Comparison of ENCODE assay signal across 21 cellular contexts in genomic region chr14:89960895-89961294, GRCh38. TPM values are rescaled to one million over a fixed set of nuclear protein-coding genes. Genes with fewer than 3 reads are reported as not detected.
DNase-seq lines count a peak whose midpoint lies in the region; ATAC-seq and TF ChIP-seq lines count a peak whose summit lies in the region.
"Had no signal": no experiment of that assay in that cellular context is flagged by ENCODE, and none has a peak within 500 bp of the region (broad histone marks: within the 10 kb centered on the region; RNA-seq: fewer than 3 reads in every experiment).

No MANE protein-coding gene starts in this region.

- peaks cover 80% of the 10 kb centered on the region for H3K36me3 Mint-ChIP-seq in activated CD4-positive, alpha-beta T cell treated with anti-CD3 and anti-CD28 coated beads for 36 hours (ENCODE audit: low read depth)
- H3K36me3 Mint-ChIP-seq in activated T-helper 1 cell treated with anti-CD3 and anti-CD28 coated beads, Interleukin-12 subunit alpha, Interleukin-12 subunit beta, Interleukin-2, Interleukin-4 antibody, amounts not matched to agents 30 ng/mL and 10 ng/mL and 1 ng/mL, durations not matched to agents 14 hours and 24 hours and 36 hours (ENCODE audit: low read depth), result peaks cover 67% of the 10 kb centered on the region
- peaks cover 11 to 59% (median 38%) of the 10 kb centered on the region in 5 donors for H3K36me3 Mint-ChIP-seq in naive thymus-derived CD4-positive, alpha-beta T cell

- DNase-seq in activated CD4-positive, alpha-beta T cell treated with anti-CD3 and anti-CD28 coated beads for 36 hours, result no peak
- DNase-seq in activated CD4-positive, alpha-beta T cell treated with anti-CD3 and anti-CD28 coated beads, Interleukin-2, amount 50 U/mL, for 4 hours, result no peak
- DNase-seq in ELF-1 (ENCODE audit: low read depth, low spot score) (peak; percentile 27), foreskin keratinocyte (no peak), NCI-H146 treated with DMSO at 0.1 percent for 48 hours (lab: John Stamatoyannopoulos, UW; ENCODE audit: unreplicated experiment) (no peak)
- no peak for DNase-seq in activated T-helper 1 cell treated with anti-CD3 and anti-CD28 coated beads, Interleukin-12 subunit alpha, Interleukin-12 subunit beta, Interleukin-2, Interleukin-4 antibody, amounts not matched to agents 30 ng/mL and 10 ng/mL and 1 ng/mL, durations not matched to agents 14 hours and 24 hours and 36 hours (ENCODE audit: low spot score)
- no peak for DNase-seq in naive thymus-derived CD4-positive, alpha-beta T cell
- DNase-seq: aorta; BE2C; gastrocnemius medialis; GF-D8; hypothalamus; lower lobe of right lung; NCI-H1417 treated with DMSO at 0.1 percent for 48 hours; NCI-H2171; stimulated activated CD4-positive, alpha-beta T cell treated with anti-CD3 and anti-CD28 coated beads, Interleukin-4, amount 100 ng/mL, for 4 hours had no signal

- H3K36me3 ChIP-seq in naive thymus-derived CD4-positive, alpha-beta T cell (ENCODE audit: control insufficient read depth in 2 of 3, insufficient read depth in 3 of 3, low read length in 3 of 3), result peaks cover 0 to 25% (median 0%) of the 10 kb centered on the region in 3 experiments

- H3K9me3 Mint-ChIP-seq in activated CD4-positive, alpha-beta T cell treated with anti-CD3 and anti-CD28 coated beads for 36 hours (ENCODE audit: low read depth), result peaks cover 3% of the 10 kb centered on the region
- H3K9me3 Mint-ChIP-seq in activated T-helper 1 cell treated with anti-CD3 and anti-CD28 coated beads, Interleukin-12 subunit alpha, Interleukin-12 subunit beta, Interleukin-2, Interleukin-4 antibody, amounts not matched to agents 30 ng/mL and 10 ng/mL and 1 ng/mL, durations not matched to agents 14 hours and 24 hours and 36 hours, result no peaks in the 10 kb centered on the region
- H3K9me3 Mint-ChIP-seq in naive thymus-derived CD4-positive, alpha-beta T cell, result no peaks in the 10 kb centered on the region
- H3K9me3 Mint-ChIP-seq: IgD-negative memory B cell had no signal

- H3K27me3 Mint-ChIP-seq in activated CD4-positive, alpha-beta T cell treated with anti-CD3 and anti-CD28 coated beads for 36 hours, result no peaks in the 10 kb centered on the region
- H3K27me3 Mint-ChIP-seq in activated T-helper 1 cell treated with anti-CD3 and anti-CD28 coated beads, Interleukin-12 subunit alpha, Interleukin-12 subunit beta, Interleukin-2, Interleukin-4 antibody, amounts not matched to agents 30 ng/mL and 10 ng/mL and 1 ng/mL, durations not matched to agents 14 hours and 24 hours and 36 hours (ENCODE audit: insufficient read depth), result no peaks in the 10 kb centered on the region
- H3K27me3 Mint-ChIP-seq in naive thymus-derived CD4-positive, alpha-beta T cell, result no peaks in the 10 kb centered on the region
- H3K27me3 Mint-ChIP-seq: IgD-negative memory B cell had no signal

- ATAC-seq in activated CD4-positive, alpha-beta T cell treated with anti-CD3 and anti-CD28 coated beads for 36 hours, result no peak
- ATAC-seq in naive thymus-derived CD4-positive, alpha-beta T cell, result no peak
- no peak for ATAC-seq in HG02623 (IDR thresholded peaks at IDR 0.05; ENCODE audit: unreplicated experiment)
- ATAC-seq in foreskin keratinocyte, result no peak
- ATAC-seq: esophagus mucosa, gastrocnemius medialis, lower lobe of right lung, Right ventricle myocardium inferior had no signal

- no peaks in the 10 kb centered on the region for H3K27me3 ChIP-seq in naive thymus-derived CD4-positive, alpha-beta T cell (ENCODE audit: control insufficient read depth in 2 of 2, insufficient read depth in 2 of 2, low read length in 2 of 2)
- H3K27me3 ChIP-seq in foreskin keratinocyte, result no peaks in the 10 kb centered on the region
- H3K27me3 ChIP-seq: BE2C, gastrocnemius medialis, neutrophil had no signal

- H3K27ac ChIP-seq in naive thymus-derived CD4-positive, alpha-beta T cell (ENCODE audit: low read depth, low read length), result no peak overlapping the region
- H3K27ac ChIP-seq in foreskin keratinocyte, result no peak overlapping the region
- H3K27ac ChIP-seq: gastrocnemius medialis, lower lobe of right lung, neutrophil had no signal

- H3K9me3 ChIP-seq in naive thymus-derived CD4-positive, alpha-beta T cell (ENCODE audit: control insufficient read depth in 2 of 3, low read length in 3 of 3), result no peaks in the 10 kb centered on the region
- H3K9me3 ChIP-seq: BE2C, gastrocnemius medialis, lower lobe of right lung, neutrophil had no signal

- peaks cover 80% of the 10 kb centered on the region for H3K4me1 Mint-ChIP-seq in activated CD4-positive, alpha-beta T cell treated with anti-CD3 and anti-CD28 coated beads for 36 hours
- H3K4me1 Mint-ChIP-seq in activated T-helper 1 cell treated with anti-CD3 and anti-CD28 coated beads, Interleukin-12 subunit alpha, Interleukin-12 subunit beta, Interleukin-2, Interleukin-4 antibody, amounts not matched to agents 30 ng/mL and 10 ng/mL and 1 ng/mL, durations not matched to agents 14 hours and 24 hours and 36 hours (ENCODE audit: low read depth), result peaks cover 69% of the 10 kb centered on the region
- peaks cover 45 to 88% (median 81%) of the 10 kb centered on the region in 7 donors for H3K4me1 Mint-ChIP-seq in naive thymus-derived CD4-positive, alpha-beta T cell

- POLR2A ChIA-PET in activated CD4-positive, alpha-beta T cell treated with anti-CD3 and anti-CD28 coated beads for 36 hours (lab: Charles Lee), result no interaction called here
- POLR2A ChIA-PET in naive thymus-derived CD4-positive, alpha-beta T cell (lab: Charles Lee), result no interaction called here

- no peak overlapping the region for H3K4me3 Mint-ChIP-seq in activated CD4-positive, alpha-beta T cell treated with anti-CD3 and anti-CD28 coated beads for 36 hours
- H3K4me3 Mint-ChIP-seq in activated T-helper 1 cell treated with anti-CD3 and anti-CD28 coated beads, Interleukin-12 subunit alpha, Interleukin-12 subunit beta, Interleukin-2, Interleukin-4 antibody, amounts not matched to agents 30 ng/mL and 10 ng/mL and 1 ng/mL, durations not matched to agents 14 hours and 24 hours and 36 hours, result peak overlapping the region; percentile 13
- H3K4me3 Mint-ChIP-seq in naive thymus-derived CD4-positive, alpha-beta T cell, result peak overlapping the region; percentile 35 to 79 (median 56)

- no peak for TF ChIP-seq CTCF in foreskin keratinocyte (conservative IDR thresholded peaks at IDR 0.05)

- H3K27ac Mint-ChIP-seq in activated CD4-positive, alpha-beta T cell treated with anti-CD3 and anti-CD28 coated beads for 36 hours, result peak overlapping the region; percentile 82
- peak overlapping the region; percentile 91 for H3K27ac Mint-ChIP-seq in activated T-helper 1 cell treated with anti-CD3 and anti-CD28 coated beads, Interleukin-12 subunit alpha, Interleukin-12 subunit beta, Interleukin-2, Interleukin-4 antibody, amounts not matched to agents 30 ng/mL and 10 ng/mL and 1 ng/mL, durations not matched to agents 14 hours and 24 hours and 36 hours
- peak overlapping the region in 5 of 9 donors; percentile 68 to 92 (median 86) for H3K27ac Mint-ChIP-seq in naive thymus-derived CD4-positive, alpha-beta T cell
- H3K27ac Mint-ChIP-seq: IgD-negative memory B cell had no signal

- intact Hi-C loops in activated CD4-positive, alpha-beta T cell treated with anti-CD3 and anti-CD28 coated beads for 36 hours (cut with DNase I, micrococcal nuclease), result no loop called here
- intact Hi-C loops in activated T-helper 1 cell treated with anti-CD3 and anti-CD28 coated beads, Interleukin-12 subunit alpha, Interleukin-12 subunit beta, Interleukin-2, Interleukin-4 antibody, amounts not matched to agents 30 ng/mL and 10 ng/mL and 1 ng/mL, durations not matched to agents 14 hours and 24 hours and 36 hours (cut with micrococcal nuclease), result loop anchor here (5.0 kb wide), 1 partner anchor 41 kb away; no protein-coding TSS in a partner anchor
- intact Hi-C loops in naive thymus-derived CD4-positive, alpha-beta T cell (cut with micrococcal nuclease), result loop anchor here in 1 of 2 donors (10.0 kb wide), 1 partner anchor 1166 kb away; the partner anchor contains the start of gene EML5

- H3K4me1 ChIP-seq in naive thymus-derived CD4-positive, alpha-beta T cell (ENCODE audit: control insufficient read depth in 2 of 2, insufficient read depth in 2 of 2, low read length in 2 of 2), result peaks cover 35 to 45% of the 10 kb centered on the region in 2 donors
- H3K4me1 ChIP-seq in foreskin keratinocyte, result no peaks in the 10 kb centered on the region

- no peak overlapping the region for H3K4me3 ChIP-seq in naive thymus-derived CD4-positive, alpha-beta T cell (ENCODE audit: low read length)
- H3K4me3 ChIP-seq: gastrocnemius medialis, lower lobe of right lung had no signal

- CTCF ChIA-PET in activated CD4-positive, alpha-beta T cell treated with anti-CD3 and anti-CD28 coated beads for 36 hours (lab: Charles Lee), result interaction anchor here (4.0 to 8.5 kb wide), 2 partner anchors 12 to 22 kb away, joined by 27 to 53 read pairs; no protein-coding TSS in a partner anchor
- CTCF ChIA-PET in naive thymus-derived CD4-positive, alpha-beta T cell (lab: Charles Lee), result interaction anchor here (1.0 to 1.4 kb wide), 3 partner anchors 10 to 22 kb away, joined by 3 to 5 read pairs (median 5); no protein-coding TSS in a partner anchor

RNA-seq across cellular contexts. Expression of gene TDP1, which starts 5.2 kb away (rescaled TPM):
- total RNA-seq in activated CD4-positive, alpha-beta T cell treated with anti-CD3 and anti-CD28 coated beads for 36 hours, result 100 to 1,000 TPM; 101 to 108 TPM
- 78.5 and 84.2 TPM in 2 replicates for total RNA-seq in activated T-helper 1 cell treated with anti-CD3 and anti-CD28 coated beads, Interleukin-12 subunit alpha, Interleukin-12 subunit beta, Interleukin-2, Interleukin-4 antibody, amounts not matched to agents 30 ng/mL and 10 ng/mL and 1 ng/mL, durations not matched to agents 14 hours and 24 hours and 36 hours
- total RNA-seq in naive thymus-derived CD4-positive, alpha-beta T cell, result 10 to 100 TPM; 61.7 to 69.2 (median 62.3) TPM
- 10 to 100 TPM; 39.0 to 50.6 TPM for polyA plus RNA-seq in naive thymus-derived CD4-positive, alpha-beta T cell
- total RNA-seq in foreskin keratinocyte, result 26.8 and 27.2 TPM in 2 replicates
- 13.9 and 17.7 TPM in 2 replicates for polyA plus RNA-seq in foreskin keratinocyte

RNA-seq across cellular contexts. Expression of gene EFCAB11, which starts 6.4 kb away (rescaled TPM):
- 1 to 10 TPM; 4.8 to 6.3 TPM for total RNA-seq in activated CD4-positive, alpha-beta T cell treated with anti-CD3 and anti-CD28 coated beads for 36 hours
- 6.0 and 8.2 TPM in 2 replicates for total RNA-seq in activated T-helper 1 cell treated with anti-CD3 and anti-CD28 coated beads, Interleukin-12 subunit alpha, Interleukin-12 subunit beta, Interleukin-2, Interleukin-4 antibody, amounts not matched to agents 30 ng/mL and 10 ng/mL and 1 ng/mL, durations not matched to agents 14 hours and 24 hours and 36 hours
- total RNA-seq in naive thymus-derived CD4-positive, alpha-beta T cell, result 1 to 10 TPM; 1.2 to 8.5 (median 1.9) TPM
- 1 to 10 TPM; 1.9 to 3.0 TPM for polyA plus RNA-seq in naive thymus-derived CD4-positive, alpha-beta T cell
- 12.5 and 14.0 TPM in 2 replicates for total RNA-seq in foreskin keratinocyte
- 15.5 and 16.2 TPM in 2 replicates for polyA plus RNA-seq in foreskin keratinocyte
